ENCODE assay signal across 1 cellular context in the genomic region with DNA sequence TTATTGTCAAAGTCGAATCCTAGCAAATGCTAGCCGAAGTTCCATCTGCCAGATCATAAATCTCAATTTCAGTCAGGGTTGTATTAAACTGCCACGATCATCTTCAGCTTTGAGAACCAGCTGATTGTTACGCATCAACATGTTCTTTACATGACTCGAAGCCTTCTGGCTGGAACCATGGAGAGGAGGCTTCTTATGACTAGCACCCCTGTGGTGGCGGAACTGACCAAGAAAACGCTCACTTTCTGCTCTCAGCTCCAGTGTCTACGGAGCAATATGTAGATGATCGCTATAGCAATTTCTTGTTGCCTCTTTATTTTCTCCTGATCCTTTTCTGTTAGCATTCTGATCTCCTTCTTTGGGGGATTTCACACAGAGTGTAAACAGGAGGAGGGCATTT.
TF ChIP-seq lines count a peak whose summit lies in the region.

No MANE protein-coding gene starts in this region.

TF ChIP-seq in GM23338, 12 proteins besides CTCF, POLR2A, EP300 and RAD21 (continued from another document):
- TF ChIP-seq, protein P1, sequence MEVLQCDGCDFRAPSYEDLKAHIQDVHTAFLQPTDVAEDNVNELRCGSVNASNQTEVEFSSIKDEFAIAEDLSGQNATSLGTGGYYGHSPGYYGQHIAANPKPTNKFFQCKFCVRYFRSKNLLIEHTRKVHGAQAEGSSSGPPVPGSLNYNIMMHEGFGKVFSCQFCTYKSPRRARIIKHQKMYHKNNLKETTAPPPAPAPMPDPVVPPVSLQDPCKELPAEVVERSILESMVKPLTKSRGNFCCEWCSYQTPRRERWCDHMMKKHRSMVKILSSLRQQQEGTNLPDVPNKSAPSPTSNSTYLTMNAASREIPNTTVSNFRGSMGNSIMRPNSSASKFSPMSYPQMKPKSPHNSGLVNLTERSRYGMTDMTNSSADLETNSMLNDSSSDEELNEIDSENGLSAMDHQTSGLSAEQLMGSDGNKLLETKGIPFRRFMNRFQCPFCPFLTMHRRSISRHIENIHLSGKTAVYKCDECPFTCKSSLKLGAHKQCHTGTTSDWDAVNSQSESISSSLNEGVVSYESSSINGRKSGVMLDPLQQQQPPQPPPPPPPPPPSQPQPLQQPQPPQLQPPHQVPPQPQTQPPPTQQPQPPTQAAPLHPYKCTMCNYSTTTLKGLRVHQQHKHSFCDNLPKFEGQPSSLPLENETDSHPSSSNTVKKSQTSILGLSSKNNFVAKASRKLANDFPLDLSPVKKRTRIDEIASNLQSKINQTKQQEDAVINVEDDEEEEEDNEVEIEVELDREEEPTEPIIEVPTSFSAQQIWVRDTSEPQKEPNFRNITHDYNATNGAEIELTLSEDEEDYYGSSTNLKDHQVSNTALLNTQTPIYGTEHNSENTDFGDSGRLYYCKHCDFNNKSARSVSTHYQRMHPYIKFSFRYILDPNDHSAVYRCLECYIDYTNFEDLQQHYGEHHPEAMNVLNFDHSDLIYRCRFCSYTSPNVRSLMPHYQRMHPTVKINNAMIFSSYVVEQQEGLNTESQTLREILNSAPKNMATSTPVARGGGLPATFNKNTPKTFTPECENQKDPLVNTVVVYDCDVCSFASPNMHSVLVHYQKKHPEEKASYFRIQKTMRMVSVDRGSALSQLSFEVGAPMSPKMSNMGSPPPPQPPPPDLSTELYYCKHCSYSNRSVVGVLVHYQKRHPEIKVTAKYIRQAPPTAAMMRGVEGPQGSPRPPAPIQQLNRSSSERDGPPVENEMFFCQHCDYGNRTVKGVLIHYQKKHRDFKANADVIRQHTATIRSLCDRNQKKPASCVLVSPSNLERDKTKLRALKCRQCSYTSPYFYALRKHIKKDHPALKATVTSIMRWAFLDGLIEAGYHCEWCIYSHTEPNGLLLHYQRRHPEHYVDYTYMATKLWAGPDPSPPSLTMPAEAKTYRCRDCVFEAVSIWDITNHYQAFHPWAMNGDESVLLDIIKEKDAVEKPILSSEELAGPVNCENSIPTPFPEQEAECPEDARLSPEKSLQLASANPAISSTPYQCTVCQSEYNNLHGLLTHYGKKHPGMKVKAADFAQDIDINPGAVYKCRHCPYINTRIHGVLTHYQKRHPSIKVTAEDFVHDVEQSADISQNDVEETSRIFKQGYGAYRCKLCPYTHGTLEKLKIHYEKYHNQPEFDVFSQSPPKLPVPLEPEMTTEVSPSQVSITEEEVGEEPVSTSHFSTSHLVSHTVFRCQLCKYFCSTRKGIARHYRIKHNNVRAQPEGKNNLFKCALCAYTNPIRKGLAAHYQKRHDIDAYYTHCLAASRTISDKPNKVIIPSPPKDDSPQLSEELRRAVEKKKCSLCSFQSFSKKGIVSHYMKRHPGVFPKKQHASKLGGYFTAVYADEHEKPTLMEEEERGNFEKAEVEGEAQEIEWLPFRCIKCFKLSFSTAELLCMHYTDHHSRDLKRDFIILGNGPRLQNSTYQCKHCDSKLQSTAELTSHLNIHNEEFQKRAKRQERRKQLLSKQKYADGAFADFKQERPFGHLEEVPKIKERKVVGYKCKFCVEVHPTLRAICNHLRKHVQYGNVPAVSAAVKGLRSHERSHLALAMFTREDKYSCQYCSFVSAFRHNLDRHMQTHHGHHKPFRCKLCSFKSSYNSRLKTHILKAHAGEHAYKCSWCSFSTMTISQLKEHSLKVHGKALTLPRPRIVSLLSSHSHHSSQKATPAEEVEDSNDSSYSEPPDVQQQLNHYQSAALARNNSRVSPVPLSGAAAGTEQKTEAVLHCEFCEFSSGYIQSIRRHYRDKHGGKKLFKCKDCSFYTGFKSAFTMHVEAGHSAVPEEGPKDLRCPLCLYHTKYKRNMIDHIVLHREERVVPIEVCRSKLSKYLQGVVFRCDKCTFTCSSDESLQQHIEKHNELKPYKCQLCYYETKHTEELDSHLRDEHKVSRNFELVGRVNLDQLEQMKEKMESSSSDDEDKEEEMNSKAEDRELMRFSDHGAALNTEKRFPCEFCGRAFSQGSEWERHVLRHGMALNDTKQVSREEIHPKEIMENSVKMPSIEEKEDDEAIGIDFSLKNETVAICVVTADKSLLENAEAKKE (CRISPR knock-in tag; IDR thresholded peaks at IDR 0.05), result no peak
- TF ChIP-seq, protein P2, sequence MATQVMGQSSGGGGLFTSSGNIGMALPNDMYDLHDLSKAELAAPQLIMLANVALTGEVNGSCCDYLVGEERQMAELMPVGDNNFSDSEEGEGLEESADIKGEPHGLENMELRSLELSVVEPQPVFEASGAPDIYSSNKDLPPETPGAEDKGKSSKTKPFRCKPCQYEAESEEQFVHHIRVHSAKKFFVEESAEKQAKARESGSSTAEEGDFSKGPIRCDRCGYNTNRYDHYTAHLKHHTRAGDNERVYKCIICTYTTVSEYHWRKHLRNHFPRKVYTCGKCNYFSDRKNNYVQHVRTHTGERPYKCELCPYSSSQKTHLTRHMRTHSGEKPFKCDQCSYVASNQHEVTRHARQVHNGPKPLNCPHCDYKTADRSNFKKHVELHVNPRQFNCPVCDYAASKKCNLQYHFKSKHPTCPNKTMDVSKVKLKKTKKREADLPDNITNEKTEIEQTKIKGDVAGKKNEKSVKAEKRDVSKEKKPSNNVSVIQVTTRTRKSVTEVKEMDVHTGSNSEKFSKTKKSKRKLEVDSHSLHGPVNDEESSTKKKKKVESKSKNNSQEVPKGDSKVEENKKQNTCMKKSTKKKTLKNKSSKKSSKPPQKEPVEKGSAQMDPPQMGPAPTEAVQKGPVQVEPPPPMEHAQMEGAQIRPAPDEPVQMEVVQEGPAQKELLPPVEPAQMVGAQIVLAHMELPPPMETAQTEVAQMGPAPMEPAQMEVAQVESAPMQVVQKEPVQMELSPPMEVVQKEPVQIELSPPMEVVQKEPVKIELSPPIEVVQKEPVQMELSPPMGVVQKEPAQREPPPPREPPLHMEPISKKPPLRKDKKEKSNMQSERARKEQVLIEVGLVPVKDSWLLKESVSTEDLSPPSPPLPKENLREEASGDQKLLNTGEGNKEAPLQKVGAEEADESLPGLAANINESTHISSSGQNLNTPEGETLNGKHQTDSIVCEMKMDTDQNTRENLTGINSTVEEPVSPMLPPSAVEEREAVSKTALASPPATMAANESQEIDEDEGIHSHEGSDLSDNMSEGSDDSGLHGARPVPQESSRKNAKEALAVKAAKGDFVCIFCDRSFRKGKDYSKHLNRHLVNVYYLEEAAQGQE (IDR thresholded peaks at IDR 0.05; ENCODE audit: unreplicated experiment), result no peak
- TF ChIP-seq NANOG (IDR thresholded peaks at IDR 0.05; ENCODE audit: borderline replicate concordance) (no peak), CREB1 (CRISPR knock-in tag; IDR thresholded peaks at IDR 0.05; ENCODE audit: low read depth) (no peak), EZH2 (IDR thresholded peaks at IDR 0.05; ENCODE audit: low read depth, unreplicated experiment) (no peak), JUNB (IDR thresholded peaks at IDR 0.05; ENCODE audit: unreplicated experiment) (no peak)
TF ChIP-seq in GM23338: peak in this region for 0.
